In genomic region chr2:862356-862687, GRCh38 we compare ENCODE assay signal across 26 cellular contexts.
"Had no signal": no experiment of that assay in that cellular context is flagged by ENCODE, and none has a peak within 500 bp of the region (broad histone marks: within the 10 kb centered on the region; RNA-seq: fewer than 3 reads in every experiment).

No MANE protein-coding gene starts in this region.

- H3K9ac ChIP-seq: parathyroid adenoma had no signal

- H3K4me3 ChIP-seq: esophagus muscularis mucosa, gastroesophageal sphincter, lung, prostate gland, testis, tibial nerve, upper lobe of right lung had no signal

- ATAC-seq: effector memory CD8-positive, alpha-beta T cell; gastroesophageal sphincter; left cardiac atrium; left ventricle myocardium superior; stimulated activated naive B cell treated with anti-CD40 and anti-IgM and Interleukin-4, amounts not matched to agents 10 μg/mL and 1 μg/mL and 100 μg/mL, for 72 hours; stimulated activated naive CD8-positive, alpha-beta T cell treated with anti-CD3 and anti-CD28 coated beads, Interleukin-15, amount 100 ng/mL, for 72 hours; upper lobe of right lung had no signal

- H3K27ac Mint-ChIP-seq: dendritic cell treated with granulocyte-macrophage colony-stimulating factor and Interleukin-4, amounts not matched to agents 40 ng/mL and 50 ng/mL, for 4 days; effector memory CD8-positive, alpha-beta T cell; immature natural killer cell; naive thymus-derived CD4-positive, alpha-beta T cell; stimulated activated naive B cell treated with anti-CD40 and anti-IgM and Interleukin-4, amounts not matched to agents 10 μg/mL and 1 μg/mL and 100 μg/mL, for 72 hours had no signal

- H3K4me1 ChIP-seq: esophagus muscularis mucosa, gastroesophageal sphincter, parathyroid adenoma, prostate gland, testis, upper lobe of right lung had no signal

- DNase-seq: effector memory CD8-positive, alpha-beta T cell; foreskin fibroblast; glutamatergic neuron; immature natural killer cell; kidney; left cardiac atrium; left ventricle myocardium superior; mesendoderm; occipital lobe; stimulated activated CD4-positive, alpha-beta T cell treated with anti-CD3 and anti-CD28 coated beads, Interleukin-15, amount 100 ng/mL, for 24 hours; stimulated activated CD4-positive, alpha-beta T cell treated with anti-CD3 and anti-CD28 coated beads, Interleukin-1b, Interleukin-23, amount 100 ng/mL, for 48 hours; stimulated activated CD4-positive, alpha-beta T cell treated with anti-CD3 and anti-CD28 coated beads, Interleukin-4, amount 100 ng/mL, for 4 hours; stimulated activated naive B cell treated with anti-CD40 and anti-IgM and Interleukin-4, amounts not matched to agents 10 μg/mL and 1 μg/mL and 100 μg/mL, for 72 hours; stimulated activated naive CD8-positive, alpha-beta T cell treated with anti-CD3 and anti-CD28 coated beads, Interleukin-15, amount 100 ng/mL, for 72 hours; testis; upper lobe of right lung had no signal

- H3K27ac ChIP-seq: epithelial cell of prostate, esophagus muscularis mucosa, gastroesophageal sphincter, parathyroid adenoma, prostate gland, testis, tibial nerve, upper lobe of right lung had no signal

- H3K36me3 ChIP-seq: esophagus muscularis mucosa, gastroesophageal sphincter, prostate gland, tibial nerve, upper lobe of right lung had no signal

- H3K9me3 ChIP-seq: esophagus muscularis mucosa, gastroesophageal sphincter, prostate gland, testis, tibial nerve, upper lobe of right lung had no signal

- H3K9me3 Mint-ChIP-seq: dendritic cell treated with granulocyte-macrophage colony-stimulating factor and Interleukin-4, amounts not matched to agents 40 ng/mL and 50 ng/mL, for 4 days; effector memory CD8-positive, alpha-beta T cell; immature natural killer cell; neural crest cell; stimulated activated naive B cell treated with anti-CD40 and anti-IgM and Interleukin-4, amounts not matched to agents 10 μg/mL and 1 μg/mL and 100 μg/mL, for 72 hours; stimulated activated naive CD8-positive, alpha-beta T cell treated with anti-CD3 and anti-CD28 coated beads, Interleukin-15, amount 100 ng/mL, for 72 hours had no signal

- H3K36me3 Mint-ChIP-seq: immature natural killer cell; naive thymus-derived CD4-positive, alpha-beta T cell; stimulated activated naive B cell treated with anti-CD40 and anti-IgM and Interleukin-4, amounts not matched to agents 10 μg/mL and 1 μg/mL and 100 μg/mL, for 72 hours had no signal

- H3K27me3 ChIP-seq: testis had no signal

- H3K4me1 Mint-ChIP-seq: stimulated activated naive CD8-positive, alpha-beta T cell treated with anti-CD3 and anti-CD28 coated beads, Interleukin-15, amount 100 ng/mL, for 72 hours had no signal

- H3K4me3 Mint-ChIP-seq: dendritic cell treated with granulocyte-macrophage colony-stimulating factor and Interleukin-4, amounts not matched to agents 40 ng/mL and 50 ng/mL, for 4 days; effector memory CD8-positive, alpha-beta T cell; immature natural killer cell; naive thymus-derived CD4-positive, alpha-beta T cell; neural crest cell; stimulated activated naive B cell treated with anti-CD40 and anti-IgM and Interleukin-4, amounts not matched to agents 10 μg/mL and 1 μg/mL and 100 μg/mL, for 72 hours; stimulated activated naive CD8-positive, alpha-beta T cell treated with anti-CD3 and anti-CD28 coated beads, Interleukin-15, amount 100 ng/mL, for 72 hours had no signal

- H3K27me3 Mint-ChIP-seq: dendritic cell treated with granulocyte-macrophage colony-stimulating factor and Interleukin-4, amounts not matched to agents 40 ng/mL and 50 ng/mL, for 4 days had no signal
